Comparison of ENCODE assay signal across 10 cellular contexts in genomic region chr13:59439776-59440428, GRCh38.
"Had no signal": no experiment of that assay in that cellular context is flagged by ENCODE, and none has a peak within 500 bp of the region (broad histone marks: within the 10 kb centered on the region; RNA-seq: fewer than 3 reads in every experiment).

No MANE protein-coding gene starts in this region.

- H3K4me1 ChIP-seq: HAP-1 had no signal

- H3K27ac Mint-ChIP-seq: GM23338, H9, HFFc6 had no signal

- H3K27ac ChIP-seq: GM23248 had no signal

- FAIRE-seq: H1, H54 had no signal

- H3K36me3 ChIP-seq: HAP-1 had no signal

- H3K9me3 ChIP-seq: HAP-1 had no signal

- H3K4me3 Mint-ChIP-seq: GM23338, H9, HFFc6 had no signal

- H3K9ac ChIP-seq: GM23248 had no signal

- DNase-seq: GM23248, GOT3, H7, H9, HCEC 1CT, HFFc6 had no signal

- H3K4me3 ChIP-seq: GM23248, GM23338, HAP-1 had no signal
